Comparison of ENCODE assay signal across 1 cellular context in genomic region chr2:96091141-96091710, GRCh38.
TF ChIP-seq lines count a peak whose summit lies in the region.

No MANE protein-coding gene starts in this region.

TF ChIP-seq in HCT116, 20 proteins besides CTCF, POLR2A, EP300 and RAD21 (continued from another document):
- no peak for TF ChIP-seq REST (IDR thresholded peaks at IDR 0.05; ENCODE audit: low read depth)
- no peak for TF ChIP-seq MAX (IDR thresholded peaks at IDR 0.05)
- TF ChIP-seq ZFX (IDR thresholded peaks at IDR 0.05) = no peak
